1 cellular context compared by ENCODE assay signal in genomic region chr18:58481321-58482180, GRCh38.
A peak's percentile ranks its signal among the peaks of the same experiment; 100 is the strongest.
TF ChIP-seq lines count a peak whose summit lies in the region.

No MANE protein-coding gene starts in this region.

TF ChIP-seq in HepG2, 621 proteins besides CTCF, POLR2A, EP300 and RAD21 (continued from another document and continues in another):
- 0 out of 2 replicates have a peak, but pooled peaks have one; percentile 34 for TF ChIP-seq SNAPC4 (CRISPR knock-in tag; IDR thresholded peaks at IDR 0.05)
- peak; percentile 85 for TF ChIP-seq NFIC (IDR thresholded peaks at IDR 0.05; ENCODE audit: low read length)
- peak; percentile 24; the same call in 1 of the 2 replicates for TF ChIP-seq CCDC6 (CRISPR knock-in tag; IDR thresholded peaks at IDR 0.05)
- 0 out of 2 replicates have a peak, but pooled peaks have one; percentile 54 for TF ChIP-seq BRF2 (CRISPR knock-in tag; IDR thresholded peaks at IDR 0.05)
- no peak for TF ChIP-seq ZNF256 (CRISPR knock-in tag; conservative IDR thresholded peaks at IDR 0.05)
- peak; percentile 72 for TF ChIP-seq HMG20A (CRISPR knock-in tag; IDR thresholded peaks at IDR 0.05; ENCODE audit: borderline replicate concordance)
- peak; percentile 89 for TF ChIP-seq FOXJ3 (CRISPR knock-in tag; IDR thresholded peaks at IDR 0.05; ENCODE audit: borderline replicate concordance)
- 0 out of 2 replicates have a peak, but pooled peaks have one; percentile 69 for TF ChIP-seq ZNF567 (CRISPR knock-in tag; IDR thresholded peaks at IDR 0.05; ENCODE audit: borderline replicate concordance)
- no peak for TF ChIP-seq CENPX (CRISPR knock-in tag; IDR thresholded peaks at IDR 0.05)
- TF ChIP-seq JARID2 (CRISPR knock-in tag; IDR thresholded peaks at IDR 0.05; ENCODE audit: insufficient replicate concordance): no peak
- no peak for TF ChIP-seq MLX (CRISPR knock-in tag; IDR thresholded peaks at IDR 0.05)
- TF ChIP-seq ZBTB34 (CRISPR knock-in tag; IDR thresholded peaks at IDR 0.05): 0 out of 2 replicates have a peak, but pooled peaks have one; percentile 19
- TF ChIP-seq RCOR2 (CRISPR knock-in tag; IDR thresholded peaks at IDR 0.05): peak; percentile 79; the same call in 1 of the 2 replicates
- peak; percentile 84 for TF ChIP-seq FOXP4 (CRISPR knock-in tag; IDR thresholded peaks at IDR 0.05)
- TF ChIP-seq ZNF646 (CRISPR knock-in tag; IDR thresholded peaks at IDR 0.05): peak; percentile 47; the same call in 1 of the 2 replicates
- no peak for TF ChIP-seq ZNF589 (CRISPR knock-in tag; conservative IDR thresholded peaks at IDR 0.05)
- TF ChIP-seq NR2F2 (IDR thresholded peaks at IDR 0.05; ENCODE audit: borderline replicate concordance, low read depth): peak; percentile 71
- no peak for TF ChIP-seq GPN1 (CRISPR knock-in tag; IDR thresholded peaks at IDR 0.05; ENCODE audit: borderline replicate concordance)
- TF ChIP-seq ZNF124 (CRISPR knock-in tag; IDR thresholded peaks at IDR 0.05): peak; percentile 60; the same call in 1 of the 2 replicates
- TF ChIP-seq SNAI1 (CRISPR knock-in tag; IDR thresholded peaks at IDR 0.05; ENCODE audit: borderline replicate concordance): 0 out of 2 replicates have a peak, but pooled peaks have one; percentile 49
- no peak for TF ChIP-seq SOX13 (IDR thresholded peaks at IDR 0.05)
- peak in 1 of 2 experiments; percentile 82; a peak in 2 of 4 replicates for TF ChIP-seq SOX13 (CRISPR knock-in tag; conservative IDR thresholded peaks at IDR 0.05 in 1 of 2, IDR thresholded peaks at IDR 0.05 in 1 of 2)
- 0 out of 2 replicates have a peak, but pooled peaks have one; percentile 35 for TF ChIP-seq MTERF4 (CRISPR knock-in tag; IDR thresholded peaks at IDR 0.05)
- 0 out of 2 replicates have a peak, but pooled peaks have one; percentile 54 for TF ChIP-seq HMGXB3 (CRISPR knock-in tag; IDR thresholded peaks at IDR 0.05; ENCODE audit: borderline replicate concordance)
- TF ChIP-seq ERF (CRISPR knock-in tag; IDR thresholded peaks at IDR 0.05): peak; percentile 32
- TF ChIP-seq BCL3 (CRISPR knock-in tag; IDR thresholded peaks at IDR 0.05): no peak
- peak; percentile 67; the same call in 1 of the 2 replicates for TF ChIP-seq TARDBP (CRISPR knock-in tag; IDR thresholded peaks at IDR 0.05)
